In genomic region chr1:86704456-86704971, GRCh38 we compare ENCODE assay signal across 8 cellular contexts. TPM values are rescaled to one million over a fixed set of nuclear protein-coding genes. Genes with fewer than 3 reads are reported as not detected.
DNase-seq lines count a peak whose midpoint lies in the region; ATAC-seq and TF ChIP-seq lines count a peak whose summit lies in the region.

Gene SH3GLB1, plus strand, starts transcription at chr1:86704576. Its CDS starts 324 bp downstream, at chr1:86704900.

- TF ChIP-seq POLR2A in GM10847 (IDR thresholded peaks at IDR 0.05; ENCODE audit: extremely low read depth, insufficient read length) (peak; percentile 77), suprapubic skin (IDR thresholded peaks at IDR 0.05) (peak; percentile 42 to 65)

- no peaks in the 10 kb centered on the region for H3K9me3 Mint-ChIP-seq in activated naive CD4-positive, alpha-beta T cell treated with anti-CD3 and anti-CD28 coated beads, Interleukin-2, amount 10 ng/mL, durations not matched to agents 7 days and 5 days

- H3K27me3 ChIP-seq in suprapubic skin: no peaks in the 10 kb centered on the region

- peaks cover 50% of the 10 kb centered on the region for H3K4me1 ChIP-seq in suprapubic skin

- peak within 1 kb of the TSS; percentile 85 for H3K4me3 ChIP-seq in SK-N-MC
- peak within 1 kb of the TSS; percentile 90 for H3K4me3 ChIP-seq in suprapubic skin

- H3K4me1 Mint-ChIP-seq in activated naive CD4-positive, alpha-beta T cell treated with anti-CD3 and anti-CD28 coated beads, Interleukin-2, amount 10 ng/mL, durations not matched to agents 7 days and 5 days: peaks cover 48% of the 10 kb centered on the region

- peak within 1 kb of the TSS; percentile 86 for H3K9ac ChIP-seq in SK-N-MC (ENCODE audit: insufficient read length)

- H3K36me3 ChIP-seq in SK-N-MC (ENCODE audit: insufficient read depth, low read length) (no peaks in the 10 kb centered on the region; the same call in 1 of the 2 replicates), suprapubic skin (no peaks in the 10 kb centered on the region)

- TF ChIP-seq EP300 in suprapubic skin (IDR thresholded peaks at IDR 0.05): no peak

- peak; percentile 86 for ATAC-seq in HG02571 (IDR thresholded peaks at IDR 0.05; ENCODE audit: unreplicated experiment)

- no peaks in the 10 kb centered on the region for H3K27me3 Mint-ChIP-seq in activated naive CD4-positive, alpha-beta T cell treated with anti-CD3 and anti-CD28 coated beads, Interleukin-2, amount 10 ng/mL, durations not matched to agents 7 days and 5 days

- peak within 1 kb of the TSS; percentile 99 for H3K27ac Mint-ChIP-seq in activated naive CD4-positive, alpha-beta T cell treated with anti-CD3 and anti-CD28 coated beads, Interleukin-2, amount 10 ng/mL, durations not matched to agents 7 days and 5 days

- H3K9me3 ChIP-seq in SK-N-MC (ENCODE audit: low read depth, low read length) (no peaks in the 10 kb centered on the region), suprapubic skin (no peaks in the 10 kb centered on the region)

- peak within 1 kb of the TSS; percentile 96 for H3K4me3 Mint-ChIP-seq in activated naive CD4-positive, alpha-beta T cell treated with anti-CD3 and anti-CD28 coated beads, Interleukin-2, amount 10 ng/mL, durations not matched to agents 7 days and 5 days

- peaks cover 11% of the 10 kb centered on the region for H3K36me3 Mint-ChIP-seq in activated naive CD4-positive, alpha-beta T cell treated with anti-CD3 and anti-CD28 coated beads, Interleukin-2, amount 10 ng/mL, durations not matched to agents 7 days and 5 days

- DNase-seq in NAMALWA (ENCODE audit: low spot score) (peak; percentile 92), SK-N-MC (ENCODE audit: low read depth, low spot score) (no peak), germinal center (ENCODE audit: low spot score) (peak; percentile 88), occipital lobe (lab: John Stamatoyannopoulos, UW) (peak; percentile 82), suprapubic skin (ENCODE audit: low spot score in 2 of 2) (peak; percentile 92)
- DNase-seq in activated naive CD4-positive, alpha-beta T cell treated with anti-CD3 and anti-CD28 coated beads, Interleukin-2, amount 10 ng/mL, durations not matched to agents 7 days and 5 days: peak; percentile 92

- under 1% methylated on average over 35 of the region's 71 CpGs for WGBS in suprapubic skin

- TF ChIP-seq CTCF in suprapubic skin (IDR thresholded peaks at IDR 0.05): peak; percentile 85 to 96

- CTCF ChIA-PET in activated naive CD4-positive, alpha-beta T cell treated with anti-CD3 and anti-CD28 coated beads, Interleukin-2, amount 10 ng/mL, durations not matched to agents 7 days and 5 days (lab: Charles Lee): interaction anchor here (0.5 to 2.6 kb wide), 16 partner anchors 10 to 1722 kb away, joined by 3 to 10 read pairs (median 4); partner anchors contain the start of gene ODF2L

- H3K27ac ChIP-seq in SK-N-MC: no peak within 1 kb of the TSS
- H3K27ac ChIP-seq in suprapubic skin: peak within 1 kb of the TSS; percentile 99

RNA-seq across cellular contexts. Expression of gene SH3GLB1, which starts in this region (rescaled TPM):
- total RNA-seq in occipital lobe (107 TPM), suprapubic skin (10 to 100 TPM; 41.4 to 65.3 (median 52.4) TPM)
